Comparison of ENCODE assay signal across 8 cellular contexts in genomic region chr17:1454541-1454940, GRCh38. TPM values are rescaled to one million over a fixed set of nuclear protein-coding genes. Genes with fewer than 3 reads are reported as not detected.
DNase-seq lines count a peak whose midpoint lies in the region; ATAC-seq and TF ChIP-seq lines count a peak whose summit lies in the region.

No MANE protein-coding gene starts in this region.

- peak overlapping the region; percentile 90 for H3K4me3 Mint-ChIP-seq in activated CD4-positive, alpha-beta T cell treated with anti-CD3 and anti-CD28 coated beads, Interleukin-2, amount 10 ng/mL, durations not matched to agents 7 days and 5 days

- H3K36me3 ChIP-seq in adipocyte (ENCODE audit: control insufficient read depth, insufficient read depth, low read length, severe bottlenecking) (peaks cover 17% of the 10 kb centered on the region), kidney epithelial cell (ENCODE audit: control insufficient read depth, insufficient read depth, low read length) (peaks cover 1% of the 10 kb centered on the region)

- peak overlapping the region; percentile 50 for H3K27ac ChIP-seq in temporal lobe (ENCODE audit: low read depth, low read length)

- no peak for DNase-seq in activated CD4-positive, alpha-beta T cell treated with anti-CD3 and anti-CD28 coated beads, Interleukin-2, amount 10 ng/mL, durations not matched to agents 7 days and 5 days
- DNase-seq in activated CD4-positive, alpha-beta T cell treated with anti-CD3 and anti-CD28 coated beads, Interleukin-2, amount 50 U/mL, for 1 hour, result no peak
- DNase-seq in adipocyte (ENCODE audit: low read depth), result no peak
- no peak for DNase-seq in kidney epithelial cell (ENCODE audit: low read depth)

- peaks cover 39% of the 10 kb centered on the region for H3K4me1 Mint-ChIP-seq in activated CD4-positive, alpha-beta T cell treated with anti-CD3 and anti-CD28 coated beads, Interleukin-2, amount 10 ng/mL, durations not matched to agents 7 days and 5 days

- ATAC-seq in GM18520 (IDR thresholded peaks at IDR 0.05; ENCODE audit: unreplicated experiment) (no peak), HG02973 (IDR thresholded peaks at IDR 0.05; ENCODE audit: unreplicated experiment) (no peak), GM21447 (IDR thresholded peaks at IDR 0.05; ENCODE audit: unreplicated experiment) (no peak)

- H3K36me3 Mint-ChIP-seq in activated CD4-positive, alpha-beta T cell treated with anti-CD3 and anti-CD28 coated beads, Interleukin-2, amount 10 ng/mL, durations not matched to agents 7 days and 5 days (ENCODE audit: low read depth), result peaks cover 21% of the 10 kb centered on the region

- no peaks in the 10 kb centered on the region for H3K27me3 ChIP-seq in adipocyte (replicated peaks; ENCODE audit: control insufficient read depth, insufficient read depth, low read length)
- no peaks in the 10 kb centered on the region for H3K27me3 ChIP-seq in kidney epithelial cell (ENCODE audit: control insufficient read depth, insufficient read depth, low read length)

- no peaks in the 10 kb centered on the region for H3K9me3 ChIP-seq in adipocyte (ENCODE audit: control insufficient read depth, low read length)

- POLR2A ChIA-PET in activated CD4-positive, alpha-beta T cell treated with anti-CD3 and anti-CD28 coated beads, Interleukin-2, amount 10 ng/mL, durations not matched to agents 7 days and 5 days (lab: Charles Lee), result no interaction called here

- H3K27me3 Mint-ChIP-seq in activated CD4-positive, alpha-beta T cell treated with anti-CD3 and anti-CD28 coated beads, Interleukin-2, amount 10 ng/mL, durations not matched to agents 7 days and 5 days, result peaks cover 5% of the 10 kb centered on the region

- H3K4me1 ChIP-seq in adipocyte (ENCODE audit: control insufficient read depth, insufficient read depth, low read length), result peaks cover 23% of the 10 kb centered on the region

- H3K9ac ChIP-seq in adipocyte (ENCODE audit: low read length), result peak overlapping the region; percentile 99

- peak overlapping the region; percentile 73 for H3K27ac Mint-ChIP-seq in activated CD4-positive, alpha-beta T cell treated with anti-CD3 and anti-CD28 coated beads, Interleukin-2, amount 10 ng/mL, durations not matched to agents 7 days and 5 days

- CTCF ChIA-PET in activated CD4-positive, alpha-beta T cell treated with anti-CD3 and anti-CD28 coated beads, Interleukin-2, amount 10 ng/mL, durations not matched to agents 7 days and 5 days (lab: Charles Lee), result interaction anchor here (0.6 to 1.4 kb wide), 3 partner anchors 9 to 456 kb away, joined by 3 to 5 read pairs (median 4); no protein-coding TSS in a partner anchor

- TF ChIP-seq CTCF in kidney epithelial cell (IDR thresholded peaks at IDR 0.05; ENCODE audit: insufficient read depth, low read length, poor library complexity, severe bottlenecking), result no peak

- H3K9me3 Mint-ChIP-seq in activated CD4-positive, alpha-beta T cell treated with anti-CD3 and anti-CD28 coated beads, Interleukin-2, amount 10 ng/mL, durations not matched to agents 7 days and 5 days, result no peaks in the 10 kb centered on the region

- H3K4me3 ChIP-seq in adipocyte (ENCODE audit: low read length) (peak overlapping the region; percentile 95), kidney epithelial cell (ENCODE audit: low read depth, low read length) (peak overlapping the region; percentile 92)

RNA-seq across cellular contexts. Expression of gene CRK, which starts 1.5 kb away (rescaled TPM):
- 10 to 100 TPM; 17.5 to 18.4 TPM for total RNA-seq in activated CD4-positive, alpha-beta T cell treated with anti-CD3 and anti-CD28 coated beads, Interleukin-2, amount 10 ng/mL, durations not matched to agents 7 days and 5 days
- total RNA-seq in kidney epithelial cell (81.7 and 84.9 TPM in 2 replicates), temporal lobe (98.6 TPM)

RNA-seq across cellular contexts. Expression of gene MYO1C, which starts 37.9 kb away (rescaled TPM):
- total RNA-seq in activated CD4-positive, alpha-beta T cell treated with anti-CD3 and anti-CD28 coated beads, Interleukin-2, amount 10 ng/mL, durations not matched to agents 7 days and 5 days, result 10 to 100 TPM; 26.7 to 34.1 TPM
- total RNA-seq in kidney epithelial cell (131 and 152 TPM in 2 replicates), temporal lobe (8.9 TPM)

RNA-seq across cellular contexts. Expression of gene YWHAE, which starts 54.5 kb away (rescaled TPM):
- 100 to 1,000 TPM; 340 to 435 TPM for total RNA-seq in activated CD4-positive, alpha-beta T cell treated with anti-CD3 and anti-CD28 coated beads, Interleukin-2, amount 10 ng/mL, durations not matched to agents 7 days and 5 days
- 843 and 1,032 TPM in 2 replicates for total RNA-seq in kidney epithelial cell
- 690 TPM for total RNA-seq in temporal lobe
